Comparison of ENCODE assay signal across 16 cellular contexts in the genomic region with DNA sequence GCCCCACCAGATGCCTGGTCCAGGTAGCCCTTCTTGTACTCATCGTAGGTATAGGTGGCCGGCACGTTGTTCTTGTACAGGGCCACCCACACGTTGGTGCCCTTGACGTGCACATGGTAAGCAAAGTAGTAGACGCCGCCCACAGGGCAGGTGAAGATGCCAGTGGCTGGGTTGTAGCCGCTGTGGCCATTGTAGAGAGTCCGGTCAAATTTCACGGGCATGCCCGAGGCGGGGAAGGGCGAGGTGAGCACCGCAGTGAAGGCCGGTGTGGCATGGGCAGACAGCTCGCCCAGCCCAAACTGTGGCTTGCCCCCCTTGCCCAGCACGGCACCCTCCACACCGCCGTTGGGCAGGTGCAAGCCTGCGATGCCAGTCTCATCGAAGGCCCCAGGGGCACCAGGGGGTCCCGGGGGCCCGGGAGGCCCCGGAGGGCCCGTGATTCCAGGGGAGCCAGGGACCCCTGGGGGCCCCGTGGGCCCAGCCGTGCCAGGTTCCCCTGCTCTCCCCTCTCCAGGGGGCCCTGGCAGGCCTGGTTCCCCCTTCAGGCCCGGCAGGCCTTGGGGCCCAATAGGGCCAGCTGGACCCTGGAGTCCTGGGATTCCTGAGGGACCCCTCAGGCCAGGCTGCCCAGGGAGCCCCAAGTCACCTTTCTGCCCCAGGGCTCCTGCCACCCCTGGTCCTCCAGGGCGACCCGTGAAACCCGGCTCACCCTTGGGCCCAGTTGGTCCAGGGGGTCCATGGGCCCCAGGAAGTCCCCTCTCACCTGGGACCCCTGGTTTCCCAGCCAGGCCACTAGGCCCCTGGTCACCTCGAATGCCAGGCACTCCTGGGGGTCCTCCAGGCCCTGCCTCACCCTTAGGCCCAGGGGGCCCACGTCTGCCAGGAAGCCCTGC. TPM values are rescaled to one million over a fixed set of nuclear protein-coding genes. Genes with fewer than 3 reads are reported as not detected.
DNase-seq lines count a peak whose midpoint lies in the region; ATAC-seq and TF ChIP-seq lines count a peak whose summit lies in the region.
"Had no signal": no experiment of that assay in that cellular context is flagged by ENCODE, and none has a peak within 500 bp of the region (broad histone marks: within the 10 kb centered on the region; RNA-seq: fewer than 3 reads in every experiment).

No MANE protein-coding gene starts in this region.

- no peak for DNase-seq in stimulated activated naive CD8-positive, alpha-beta T cell treated with anti-CD3 and anti-CD28 coated beads, Interleukin-15, amount 100 ng/mL, for 72 hours
- no peak for DNase-seq in stimulated activated naive CD8-positive, alpha-beta T cell treated with anti-CD3 and anti-CD28 coated beads, Interleukin-15, Interleukin-2, amounts not matched to agents 100 U/mL and 50 U/mL, for 24 hours
- DNase-seq in adrenal gland, result peak in 3 of 7 donors; percentile 18 to 58 (median 35)
- no peak for DNase-seq in nephron progenitor cell
- DNase-seq in substantia nigra (lab: John Stamatoyannopoulos, UW), result no peak
- no peak for DNase-seq in CD4-positive, alpha-beta T cell
- no peak for DNase-seq in NCI-H748 (lab: John Stamatoyannopoulos, UW; ENCODE audit: unreplicated experiment)
- DNase-seq in SHP77 treated with DMSO at 0.1 percent for 48 hours (lab: John Stamatoyannopoulos, UW), result no peak
- DNase-seq: CD8-positive, alpha-beta memory T cell; DMS 273 treated with DMSO at 0.1 percent for 48 hours; NCI-H1417 treated with DMSO at 0.1 percent for 48 hours; NCI-H2029 treated with DMSO at 0.1 percent for 48 hours; Peyer's patch had no signal

- H3K27ac Mint-ChIP-seq in stimulated activated naive CD8-positive, alpha-beta T cell treated with anti-CD3 and anti-CD28 coated beads, Interleukin-15, amount 100 ng/mL, for 72 hours, result peak overlapping the region in 1 of 2 donors; percentile 17
- H3K27ac Mint-ChIP-seq in nephron progenitor cell, result peak overlapping the region; percentile 69
- H3K27ac Mint-ChIP-seq in CD4-positive, alpha-beta T cell, result no peak overlapping the region

- H3K27me3 Mint-ChIP-seq in stimulated activated naive CD8-positive, alpha-beta T cell treated with anti-CD3 and anti-CD28 coated beads, Interleukin-15, amount 100 ng/mL, for 72 hours, result no peaks in the 10 kb centered on the region
- H3K27me3 Mint-ChIP-seq in nephron progenitor cell (ENCODE audit: low read depth, poor library complexity), result peaks cover 3% of the 10 kb centered on the region
- no peaks in the 10 kb centered on the region for H3K27me3 Mint-ChIP-seq in CD4-positive, alpha-beta T cell
- H3K27me3 Mint-ChIP-seq: CD8-positive, alpha-beta memory T cell had no signal

- CTCF ChIA-PET in CD4-positive, alpha-beta T cell (lab: Charles Lee), result no interaction called here

- no peaks in the 10 kb centered on the region for H3K9me3 Mint-ChIP-seq in stimulated activated naive CD8-positive, alpha-beta T cell treated with anti-CD3 and anti-CD28 coated beads, Interleukin-15, amount 100 ng/mL, for 72 hours
- no peaks in the 10 kb centered on the region for H3K9me3 Mint-ChIP-seq in nephron progenitor cell
- no peaks in the 10 kb centered on the region for H3K9me3 Mint-ChIP-seq in CD4-positive, alpha-beta T cell
- H3K9me3 Mint-ChIP-seq: CD8-positive, alpha-beta memory T cell had no signal

- no peaks in the 10 kb centered on the region for H3K27me3 ChIP-seq in adrenal gland
- H3K27me3 ChIP-seq in CD4-positive, alpha-beta T cell (ENCODE audit: control insufficient read depth, insufficient read depth, low read length), result no peaks in the 10 kb centered on the region
- H3K27me3 ChIP-seq: Peyer's patch had no signal

- H3K4me1 ChIP-seq in adrenal gland (replicated peaks in 1 of 2), result peaks cover 17 to 50% of the 10 kb centered on the region in 2 donors
- H3K4me1 ChIP-seq: A549 had no signal

- 55 to 89% (median 86%) methylated on average over 2 to 33 of the region's 33 CpGs for WGBS in adrenal gland, 4 donors

- H3K4me3 ChIP-seq in adrenal gland, result no peak overlapping the region
- H3K4me3 ChIP-seq: A549, Peyer's patch had no signal

- peak; percentile 19 for ATAC-seq in stimulated activated naive CD8-positive, alpha-beta T cell treated with anti-CD3 and anti-CD28 coated beads, Interleukin-15, amount 100 ng/mL, for 72 hours
- ATAC-seq in stimulated activated naive CD8-positive, alpha-beta T cell treated with anti-CD3 and anti-CD28 coated beads, Interleukin-15, Interleukin-2, amounts not matched to agents 100 U/mL and 50 U/mL, for 24 hours, result no peak
- ATAC-seq in CD4-positive, alpha-beta T cell (ENCODE audit: poor library complexity), result no peak

- H3K27ac ChIP-seq in adrenal gland (peak overlapping the region in 3 of 5 donors; percentile 10 to 68 (median 63)), substantia nigra (ENCODE audit: low read depth, low read length, poor library complexity, severe bottlenecking) (peak overlapping the region; percentile 35)
- no peak overlapping the region for H3K27ac ChIP-seq in CD4-positive, alpha-beta T cell (ENCODE audit: low read depth, low read length)
- H3K27ac ChIP-seq: Peyer's patch had no signal

- no peak for TF ChIP-seq CTCF in adrenal gland (IDR thresholded peaks at IDR 0.05)
- TF ChIP-seq CTCF in nephron progenitor cell (IDR thresholded peaks at IDR 0.05), result no peak
- no peak for TF ChIP-seq CTCF in CD4-positive, alpha-beta T cell (IDR thresholded peaks at IDR 0.05)

- H3K4me3 Mint-ChIP-seq in stimulated activated naive CD8-positive, alpha-beta T cell treated with anti-CD3 and anti-CD28 coated beads, Interleukin-15, amount 100 ng/mL, for 72 hours, result no peak overlapping the region
- no peak overlapping the region for H3K4me3 Mint-ChIP-seq in nephron progenitor cell
- no peak overlapping the region for H3K4me3 Mint-ChIP-seq in CD4-positive, alpha-beta T cell
- H3K4me3 Mint-ChIP-seq: CD8-positive, alpha-beta memory T cell had no signal

- H3K36me3 Mint-ChIP-seq in nephron progenitor cell (ENCODE audit: low read depth), result peaks cover 8% of the 10 kb centered on the region
- H3K36me3 Mint-ChIP-seq in CD4-positive, alpha-beta T cell (ENCODE audit: low read depth), result peaks cover 27% of the 10 kb centered on the region

- peaks cover 0 to 30% of the 10 kb centered on the region in 2 donors for H3K36me3 ChIP-seq in adrenal gland (replicated peaks in 1 of 2)

- intact Hi-C loops in adrenal gland (cut with DNase I), result loop anchor here (5.0 to 10.0 kb wide), 6 partner anchors 34 to 317 kb away; no protein-coding TSS in a partner anchor
- intact Hi-C loops in CD4-positive, alpha-beta T cell (cut with DNase I, micrococcal nuclease), result loop anchor here (2.0 to 10.0 kb wide), 2 partner anchors 51 to 1337 kb away; a partner anchor contains a TSS

- no peak for TF ChIP-seq POLR2A in adrenal gland (IDR thresholded peaks at IDR 0.05)

- POLR2A ChIA-PET in CD4-positive, alpha-beta T cell (lab: Charles Lee), result interaction anchor here (0.7 to 1.4 kb wide), 3 partner anchors 37 to 188 kb away, joined by 3 to 5 read pairs (median 4); no protein-coding TSS in a partner anchor

- H3K9me3 ChIP-seq in adrenal gland (replicated peaks in 1 of 3), result no peaks in the 10 kb centered on the region
- no peaks in the 10 kb centered on the region for H3K9me3 ChIP-seq in CD4-positive, alpha-beta T cell (ENCODE audit: control insufficient read depth, low read length)
- H3K9me3 ChIP-seq: A549, Peyer's patch had no signal

- peaks cover 19% of the 10 kb centered on the region for H3K4me1 Mint-ChIP-seq in stimulated activated naive CD8-positive, alpha-beta T cell treated with anti-CD3 and anti-CD28 coated beads, Interleukin-15, amount 100 ng/mL, for 72 hours
- H3K4me1 Mint-ChIP-seq in nephron progenitor cell, result peaks cover 6% of the 10 kb centered on the region
- H3K4me1 Mint-ChIP-seq in CD4-positive, alpha-beta T cell (ENCODE audit: low read depth), result no peaks in the 10 kb centered on the region

RNA-seq across cellular contexts. Expression of a gene that starts 9.2 kb away (rescaled TPM):
- 10 to 100 TPM; 43.3 to 84.5 (median 54.8) TPM for total RNA-seq in adrenal gland
- 10 to 100 TPM; 40.1 to 42.3 (median 40.7) TPM for polyA plus RNA-seq in adrenal gland
- total RNA-seq in CD4-positive, alpha-beta T cell, result 10 to 100 TPM; 22.6 to 24.6 TPM

RNA-seq across cellular contexts. Expression of a gene that starts 14.0 kb away (rescaled TPM):
- 1 to 10 TPM in 1 of 8 donors, under 1 TPM in 3, not detected in 4; 0.18 to 1.2 (median 0.72) TPM for total RNA-seq in adrenal gland
- polyA plus RNA-seq in adrenal gland, result 1 to 10 TPM in 2 of 3 donors, under 1 TPM in 1; 0.40 to 4.0 (median 1.4) TPM
- total RNA-seq in CD4-positive, alpha-beta T cell, result under 1 TPM; 0.22 to 0.33 TPM
- total RNA-seq: CD8-positive, alpha-beta memory T cell; Daoy; LHCN-M2; Peyer's patch had no signal
- polyA plus RNA-seq: CD8-positive, alpha-beta memory T cell had no signal

RNA-seq across cellular contexts. Expression of a gene that starts 27.1 kb away (rescaled TPM):
- 1 to 10 TPM in 6 of 8 donors, under 1 TPM in 2; 0.74 to 6.6 (median 2.8) TPM for total RNA-seq in adrenal gland
- polyA plus RNA-seq in adrenal gland, result 1 to 10 TPM in 2 of 3 donors, under 1 TPM in 1; 0.66 to 2.3 (median 1.2) TPM
- under 1 TPM; 0.05 to 0.06 TPM for total RNA-seq in CD4-positive, alpha-beta T cell
- polyA plus RNA-seq: CD8-positive, alpha-beta memory T cell had no signal

RNA-seq across cellular contexts. Expression of a gene that starts 51.3 kb away (rescaled TPM):
- total RNA-seq in adrenal gland, result 100 to 1,000 TPM in 6 of 8 donors, 10 to 100 TPM in 2; 74.6 to 182 (median 133) TPM
- polyA plus RNA-seq in adrenal gland, result 100 to 1,000 TPM in 1 of 3 donors, 10 to 100 TPM in 2; 54.0 to 106 (median 65.1) TPM
- total RNA-seq in CD4-positive, alpha-beta T cell, result 10 to 100 TPM; 18.4 to 21.3 TPM

RNA-seq across cellular contexts. Expression of a gene that starts 58.0 kb away (rescaled TPM):
- 100 to 1,000 TPM in 1 of 8 donors, 10 to 100 TPM in 7; 60.2 to 121 (median 76.8) TPM for total RNA-seq in adrenal gland
- 10 to 100 TPM; 39.7 to 79.9 (median 47.2) TPM for polyA plus RNA-seq in adrenal gland
- 100 to 1,000 TPM; 156 to 163 TPM for total RNA-seq in CD4-positive, alpha-beta T cell
